In the genomic region with DNA sequence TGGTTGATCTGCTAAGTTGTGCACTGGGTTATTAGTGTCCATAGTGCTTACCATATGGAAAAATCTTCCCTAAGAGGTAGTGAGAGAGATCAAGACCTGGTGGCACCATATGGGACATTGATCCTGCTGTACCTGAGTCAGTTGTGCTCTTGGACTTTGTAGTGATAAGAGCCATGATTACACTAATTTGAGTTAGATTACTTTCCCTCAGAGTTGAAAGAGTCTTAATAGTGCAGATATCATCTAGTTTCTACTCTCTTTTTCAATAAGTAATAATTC, we compare ENCODE assay signal across 25 cellular contexts.
"Had no signal": no experiment of that assay in that cellular context is flagged by ENCODE, and none has a peak within 500 bp of the region (broad histone marks: within the 10 kb centered on the region; RNA-seq: fewer than 3 reads in every experiment).

No MANE protein-coding gene starts in this region.

- ATAC-seq: effector memory CD8-positive, alpha-beta T cell; foreskin keratinocyte; gastroesophageal sphincter; heart left ventricle; left lung; left ventricle myocardium superior; lower lobe of right lung; naive thymus-derived CD4-positive, alpha-beta T cell had no signal

- H3K4me1 ChIP-seq: colonic mucosa, esophagus muscularis mucosa, foreskin keratinocyte, gastroesophageal sphincter, heart left ventricle, left lung, lower lobe of right lung had no signal

- H3K4me3 ChIP-seq: colonic mucosa, esophagus muscularis mucosa, gastroesophageal sphincter, heart left ventricle, hepatocyte, left lung, lower lobe of right lung had no signal

- H3K36me3 Mint-ChIP-seq: immature natural killer cell had no signal

- H2AFZ ChIP-seq: hepatocyte had no signal

- H3K79me2 ChIP-seq: hepatocyte had no signal

- H3K4me2 ChIP-seq: hepatocyte had no signal

- DNase-seq: colonic mucosa; cortex of kidney; effector CD8-positive, alpha-beta T cell; effector memory CD8-positive, alpha-beta T cell; endodermal cell; foreskin keratinocyte; heart left ventricle; hypothalamus; immature natural killer cell; islet precursor cell; kidney; kidney glomerular epithelial cell; left lung; left ventricle myocardium superior; lower lobe of right lung; mesenchymal stem cell; naive thymus-derived CD4-positive, alpha-beta T cell had no signal

- H3K27me3 Mint-ChIP-seq: dendritic cell treated with granulocyte-macrophage colony-stimulating factor and Interleukin-4, amounts not matched to agents 40 ng/mL and 50 ng/mL, for 4 days; effector memory CD8-positive, alpha-beta T cell had no signal

- H3K27ac Mint-ChIP-seq: dendritic cell treated with granulocyte-macrophage colony-stimulating factor and Interleukin-4, amounts not matched to agents 40 ng/mL and 50 ng/mL, for 4 days; effector memory CD8-positive, alpha-beta T cell; endodermal cell; immature natural killer cell; mesothelial cell of epicardium; naive thymus-derived CD4-positive, alpha-beta T cell had no signal

- FAIRE-seq: endometrium, endothelial cell of umbilical vein, frontal cortex, kidney had no signal

- H3K4me3 Mint-ChIP-seq: dendritic cell treated with granulocyte-macrophage colony-stimulating factor and Interleukin-4, amounts not matched to agents 40 ng/mL and 50 ng/mL, for 4 days; effector memory CD8-positive, alpha-beta T cell; endodermal cell; immature natural killer cell; mesothelial cell of epicardium; naive thymus-derived CD4-positive, alpha-beta T cell had no signal

- H3K36me3 ChIP-seq: colonic mucosa, esophagus muscularis mucosa, gastroesophageal sphincter, heart left ventricle, left lung, lower lobe of right lung had no signal

- H3K4me1 Mint-ChIP-seq: immature natural killer cell; naive thymus-derived CD4-positive, alpha-beta T cell had no signal

- H3K27ac ChIP-seq: colonic mucosa, esophagus muscularis mucosa, foreskin keratinocyte, gastroesophageal sphincter, heart left ventricle, hepatocyte, left lung, lower lobe of right lung had no signal

- H3K27me3 ChIP-seq: colonic mucosa, esophagus muscularis mucosa, foreskin keratinocyte, gastroesophageal sphincter, heart left ventricle, hepatocyte, left lung had no signal

- H3K9me3 ChIP-seq: colonic mucosa, esophagus muscularis mucosa, gastroesophageal sphincter, left lung, lower lobe of right lung had no signal
